Comparison of ENCODE assay signal across 15 cellular contexts in the genomic region with DNA sequence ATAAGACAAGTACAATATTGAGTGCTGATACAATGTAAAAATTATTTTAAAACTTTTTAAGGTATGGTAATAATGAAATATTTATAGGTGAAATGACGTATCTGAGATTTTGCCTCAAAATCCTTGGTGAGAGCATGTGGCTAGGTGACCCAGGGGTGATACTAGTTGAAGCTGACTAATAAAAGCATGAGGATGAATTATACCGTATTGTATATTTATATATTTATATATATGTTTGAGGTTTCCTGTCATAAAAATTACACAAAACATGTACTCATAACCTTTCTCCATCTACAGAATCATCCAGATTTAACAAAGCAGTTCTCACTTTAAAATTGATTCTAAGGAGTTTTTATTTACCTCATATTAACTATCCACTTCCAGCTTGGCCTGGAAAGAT.
DNase-seq lines count a peak whose midpoint lies in the region; ATAC-seq and TF ChIP-seq lines count a peak whose summit lies in the region.
"Had no signal": no experiment of that assay in that cellular context is flagged by ENCODE, and none has a peak within 500 bp of the region (broad histone marks: within the 10 kb centered on the region; RNA-seq: fewer than 3 reads in every experiment).

No MANE protein-coding gene starts in this region.

- H3K9me2 ChIP-seq in PC-3 (replicated peaks; ENCODE audit: low read length): no peaks in the 10 kb centered on the region

- POLR2A ChIA-PET in PC-3 (lab: Charles Lee; ENCODE audit: unreplicated experiment): no interaction called here

- no peaks in the 10 kb centered on the region for H3K36me3 ChIP-seq in PC-3 (ENCODE audit: low read depth, low read length)
- H3K36me3 ChIP-seq in smooth muscle cell (ENCODE audit: low read depth): no peaks in the 10 kb centered on the region

- CTCF ChIA-PET in PC-3 (lab: Charles Lee): no interaction called here

- H3K27ac ChIP-seq in PC-3 (ENCODE audit: low read length) (peak overlapping the region; percentile 6; the same call in 1 of the 2 replicates), smooth muscle cell (ENCODE audit: low read depth) (no peak overlapping the region)
- H3K27ac ChIP-seq: GM23248 had no signal

- DNase-seq in NCI-H748 (lab: John Stamatoyannopoulos, UW; ENCODE audit: unreplicated experiment) (peak; percentile 69), NCI-H748 treated with DMSO at 0.1 percent for 48 hours (lab: John Stamatoyannopoulos, UW) (no peak), HCEC 1CT (peak; percentile 55), PC-3 (peak; percentile 15), NOMO-1 treated with dmso at 0.1 percent for 144 hours (lab: John Stamatoyannopoulos, UW; ENCODE audit: unreplicated experiment) (no peak), smooth muscle cell (lab: John Stamatoyannopoulos, UW; ENCODE audit: unreplicated experiment) (no peak)
- DNase-seq: C1 segment of cervical spinal cord; Calu3; CD4-positive, alpha-beta memory T cell; DND-41; GDM1; GM23248; H9; HFFc6 had no signal

- H3K9ac ChIP-seq in PC-3 (ENCODE audit: low read length) (no peak overlapping the region), smooth muscle cell (ENCODE audit: low read depth) (no peak overlapping the region)
- H3K9ac ChIP-seq: GM23248 had no signal

- 97% methylated on average over 2 of the region's 2 CpGs for WGBS in smooth muscle cell (ENCODE audit: low lambda C conversion rate)

- H3F3A ChIP-seq in PC-3 (ENCODE audit: low read length, unreplicated experiment) (no peaks in the 10 kb centered on the region), smooth muscle cell (ENCODE audit: low read depth) (no peaks in the 10 kb centered on the region)

- ATAC-seq in PC-3: peak; percentile 89
- ATAC-seq: GM12878 had no signal

- H2AFZ ChIP-seq in PC-3 (ENCODE audit: low read length): no peak overlapping the region
- no peak overlapping the region for H2AFZ ChIP-seq in smooth muscle cell (ENCODE audit: low read depth)
- H2AFZ ChIP-seq: GM23248 had no signal

- H3K9me3 ChIP-seq in PC-3 (ENCODE audit: low read length): no peaks in the 10 kb centered on the region
- H3K9me3 ChIP-seq in smooth muscle cell (replicated peaks; ENCODE audit: low read depth): no peaks in the 10 kb centered on the region

- H3K4me1 ChIP-seq in PC-3 (ENCODE audit: insufficient read depth, low read length): peaks cover 12% of the 10 kb centered on the region
- H3K4me1 ChIP-seq in smooth muscle cell (ENCODE audit: low read depth): no peaks in the 10 kb centered on the region

- intact Hi-C loops in PC-3 (cut with micrococcal nuclease): no loop called here

- H3K4me3 ChIP-seq in PC-3 (ENCODE audit: low read length): no peak overlapping the region
- no peak overlapping the region for H3K4me3 ChIP-seq in smooth muscle cell
- H3K4me3 ChIP-seq: GM12878, GM23248 had no signal

- TF ChIP-seq CTCF in PC-3 (conservative IDR thresholded peaks at IDR 0.05; ENCODE audit: low read depth, low read length): no peak
- TF ChIP-seq CTCF in smooth muscle cell (IDR thresholded peaks at IDR 0.05; ENCODE audit: borderline replicate concordance, insufficient read depth, poor library complexity, severe bottlenecking): no peak

- H3K79me2 ChIP-seq in PC-3 (ENCODE audit: low read length) (no peaks in the 10 kb centered on the region), smooth muscle cell (ENCODE audit: low read depth) (no peaks in the 10 kb centered on the region)

- BruUV-seq in PC-3 (replicated peaks; lab: Mats Ljungman, UMichigan): no TSS peak

- H3K27me3 ChIP-seq in PC-3 (ENCODE audit: low read length): no peaks in the 10 kb centered on the region
- H3K27me3 ChIP-seq in smooth muscle cell (ENCODE audit: low read depth): no peaks in the 10 kb centered on the region

- H3K4me2 ChIP-seq in PC-3 (ENCODE audit: low read length): no peak overlapping the region
- no peak overlapping the region for H3K4me2 ChIP-seq in smooth muscle cell

- no peaks in the 10 kb centered on the region for H4K20me1 ChIP-seq in PC-3 (ENCODE audit: low read length)
- H4K20me1 ChIP-seq in smooth muscle cell (ENCODE audit: low read depth): no peaks in the 10 kb centered on the region

Comparison
In these comparisons a context has a peak if more than half of its experiments do, and no peak if none do; other contexts are left out.
1. DNase-seq: peak in NCI-H748 (single experiment), HCEC 1CT (single experiment) and PC-3 (single experiment); none in NCI-H748 treated with DMSO at 0.1 percent for 48 hours (single experiment), NOMO-1 treated with dmso at 0.1 percent for 144 hours (single experiment) and smooth muscle cell (single experiment).